ENCODE assay signal across 28 cellular contexts in the genomic region with DNA sequence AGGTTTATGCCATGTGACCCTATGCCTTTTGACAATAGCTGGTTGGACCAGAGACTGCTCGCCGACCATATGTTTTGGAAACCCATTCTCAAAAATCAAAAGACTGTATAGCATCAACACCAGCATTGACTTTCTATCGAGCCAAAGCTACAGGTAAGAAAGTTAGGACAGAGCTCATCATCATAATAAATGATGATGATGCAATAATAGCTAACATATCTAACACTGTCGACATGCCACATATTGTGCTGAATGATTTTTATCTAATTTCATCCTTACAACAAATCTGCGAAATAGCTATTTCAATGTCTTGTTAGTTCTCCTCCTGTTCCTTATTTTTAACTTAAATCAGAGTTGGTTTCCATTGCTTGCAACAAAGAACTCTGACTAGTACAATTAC.
"Had no signal": no experiment of that assay in that cellular context is flagged by ENCODE, and none has a peak within 500 bp of the region (broad histone marks: within the 10 kb centered on the region; RNA-seq: fewer than 3 reads in every experiment).

No MANE protein-coding gene starts in this region.

- H3K4me3 ChIP-seq: gastrocnemius medialis, heart left ventricle, hepatocyte, lower lobe of right lung, ovary, psoas muscle, skin epidermis, spleen, suprapubic skin, thyroid gland had no signal

- H3K4me3 Mint-ChIP-seq: endodermal cell; naive thymus-derived CD8-positive, alpha-beta T cell; nephron progenitor cell; stimulated activated memory B cell treated with anti-CD40 and anti-IgM and Interleukin-4, amounts not matched to agents 10 μg/mL and 1 μg/mL and 100 μg/mL, for 72 hours had no signal

- DNase-seq: cerebellar nuclear complex; effector CD8-positive, alpha-beta T cell; endodermal cell; foreskin fibroblast; gastrocnemius medialis; heart left ventricle; islet precursor cell; kidney glomerular epithelial cell; left ventricle myocardium superior; lower lobe of right lung; naive thymus-derived CD8-positive, alpha-beta T cell; nephron progenitor cell; occipital lobe; ovary; posterior cingulate gyrus; psoas muscle; right cardiac atrium; spleen; stimulated activated CD4-positive, alpha-beta T cell treated with anti-CD3 and anti-CD28 coated beads, Interleukin-4, amount 100 ng/mL, for 4 hours; stimulated activated naive CD8-positive, alpha-beta T cell treated with anti-CD3 and anti-CD28 coated beads, Interleukin-15, Interleukin-2, amounts not matched to agents 100 U/mL and 50 U/mL, for 24 hours; thyroid gland; trophoblast cell had no signal

- H3K4me2 ChIP-seq: hepatocyte had no signal

- ATAC-seq: esophagus mucosa; gastrocnemius medialis; heart left ventricle; lower lobe of right lung; naive thymus-derived CD8-positive, alpha-beta T cell; psoas muscle; right cardiac atrium; stimulated activated memory B cell treated with anti-CD40 and anti-IgM and Interleukin-4, amounts not matched to agents 10 μg/mL and 1 μg/mL and 100 μg/mL, for 72 hours; stimulated activated naive CD8-positive, alpha-beta T cell treated with anti-CD3 and anti-CD28 coated beads, Interleukin-15, Interleukin-2, amounts not matched to agents 100 U/mL and 50 U/mL, for 24 hours had no signal

- H3K27ac Mint-ChIP-seq: endodermal cell; naive thymus-derived CD8-positive, alpha-beta T cell; nephron progenitor cell; stimulated activated memory B cell treated with anti-CD40 and anti-IgM and Interleukin-4, amounts not matched to agents 10 μg/mL and 1 μg/mL and 100 μg/mL, for 72 hours had no signal

- H3K27me3 ChIP-seq: gastrocnemius medialis, heart left ventricle, hepatocyte, ovary, spleen, suprapubic skin, thyroid gland had no signal

- H3K27me3 Mint-ChIP-seq: stimulated activated memory B cell treated with anti-CD40 and anti-IgM and Interleukin-4, amounts not matched to agents 10 μg/mL and 1 μg/mL and 100 μg/mL, for 72 hours had no signal

- H3K4me1 Mint-ChIP-seq: stimulated activated memory B cell treated with anti-CD40 and anti-IgM and Interleukin-4, amounts not matched to agents 10 μg/mL and 1 μg/mL and 100 μg/mL, for 72 hours had no signal

- H3K4me1 ChIP-seq: gastrocnemius medialis, lower lobe of right lung, psoas muscle, spleen, suprapubic skin, thyroid gland had no signal

- H3K9me3 Mint-ChIP-seq: endodermal cell, nephron progenitor cell had no signal

- H3K9me3 ChIP-seq: gastrocnemius medialis, heart left ventricle, lower lobe of right lung, ovary, psoas muscle, spleen, suprapubic skin, thyroid gland had no signal

- H2AFZ ChIP-seq: hepatocyte had no signal

- H3K36me3 Mint-ChIP-seq: naive thymus-derived CD8-positive, alpha-beta T cell; stimulated activated memory B cell treated with anti-CD40 and anti-IgM and Interleukin-4, amounts not matched to agents 10 μg/mL and 1 μg/mL and 100 μg/mL, for 72 hours had no signal

- H3K36me3 ChIP-seq: gastrocnemius medialis, heart left ventricle, lower lobe of right lung, ovary, spleen, suprapubic skin, thyroid gland had no signal

- H3K27ac ChIP-seq: epithelial cell of prostate, gastrocnemius medialis, heart left ventricle, hepatocyte, lower lobe of right lung, ovary, psoas muscle, skin epidermis, spleen, suprapubic skin, thyroid gland had no signal

- H3K79me2 ChIP-seq: hepatocyte had no signal
